Comparison of ENCODE assay signal across 2 cellular contexts in the genomic region with DNA sequence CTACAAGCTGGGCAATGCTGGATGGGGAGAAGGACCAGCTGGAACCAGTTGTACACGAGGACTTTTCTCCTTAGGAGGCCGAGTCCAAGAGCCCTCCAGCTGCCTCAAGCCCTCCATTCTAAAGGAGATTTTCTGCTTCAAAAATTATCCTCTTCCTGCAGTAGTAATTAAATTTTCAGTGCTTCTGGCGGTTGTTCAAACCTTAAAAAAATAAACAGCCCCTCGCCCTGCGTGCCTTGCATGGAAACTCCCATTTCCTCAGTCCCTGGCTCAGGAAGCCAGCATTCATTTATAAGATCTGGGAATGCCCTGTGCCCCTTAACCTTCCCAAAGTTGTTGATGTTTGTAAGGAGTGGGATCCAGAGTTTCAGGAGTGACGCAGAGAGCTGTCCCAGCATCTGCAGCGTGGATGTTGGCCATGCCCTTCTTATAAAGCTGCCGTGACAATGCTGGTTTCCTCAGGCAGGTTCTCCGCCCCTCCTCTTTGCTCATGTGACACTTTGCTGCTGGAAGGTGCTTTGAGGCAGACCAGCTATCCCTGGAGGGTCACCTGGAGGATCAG.
TF ChIP-seq lines count a peak whose summit lies in the region.

No MANE protein-coding gene starts in this region.

TF ChIP-seq in HepG2, 621 proteins besides CTCF, POLR2A, EP300 and RAD21:
- TF ChIP-seq ZNF124 (CRISPR knock-in tag; IDR thresholded peaks at IDR 0.05) (no peak), IRF9 (CRISPR knock-in tag; IDR thresholded peaks at IDR 0.05; ENCODE audit: borderline replicate concordance) (no peak), AHR (CRISPR knock-in tag; IDR thresholded peaks at IDR 0.05) (no peak), ZNF780A (CRISPR knock-in tag; IDR thresholded peaks at IDR 0.05) (no peak), ZNF597 (CRISPR knock-in tag; IDR thresholded peaks at IDR 0.05) (no peak), ZNF781 (CRISPR knock-in tag; IDR thresholded peaks at IDR 0.05; ENCODE audit: borderline replicate concordance, not compliant biosample characterization) (no peak), CERS6 (CRISPR knock-in tag; IDR thresholded peaks at IDR 0.05) (no peak), SALL2 (CRISPR knock-in tag; IDR thresholded peaks at IDR 0.05) (no peak), ZNF580 (CRISPR knock-in tag; IDR thresholded peaks at IDR 0.05; ENCODE audit: borderline replicate concordance, low read depth) (no peak), ZNF292 (CRISPR knock-in tag; IDR thresholded peaks at IDR 0.05; ENCODE audit: borderline replicate concordance, low read depth) (no peak), ATRX (CRISPR knock-in tag; IDR thresholded peaks at IDR 0.05; ENCODE audit: borderline replicate concordance) (no peak), ZNF879 (CRISPR knock-in tag; IDR thresholded peaks at IDR 0.05) (no peak), RNF219 (CRISPR knock-in tag; IDR thresholded peaks at IDR 0.05) (no peak), ZNF644 (CRISPR knock-in tag; IDR thresholded peaks at IDR 0.05; ENCODE audit: low read depth) (no peak)
TF ChIP-seq in HepG2: peak in this region for 0.

TF ChIP-seq in endothelial cell of umbilical vein, 7 proteins besides CTCF, POLR2A, EP300 and RAD21:
- TF ChIP-seq, protein P1, sequence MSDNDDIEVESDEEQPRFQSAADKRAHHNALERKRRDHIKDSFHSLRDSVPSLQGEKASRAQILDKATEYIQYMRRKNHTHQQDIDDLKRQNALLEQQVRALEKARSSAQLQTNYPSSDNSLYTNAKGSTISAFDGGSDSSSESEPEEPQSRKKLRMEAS (IDR thresholded peaks at IDR 0.05; ENCODE audit: insufficient read depth, insufficient read length): no peak
- TF ChIP-seq POLR2AphosphoS5 (IDR thresholded peaks at IDR 0.05; ENCODE audit: insufficient read depth, low read depth, low read length) (peak; percentile 33), JUN (IDR thresholded peaks at IDR 0.05; ENCODE audit: borderline replicate concordance, insufficient read depth, insufficient read length, low read depth) (no peak), GATA2 (IDR thresholded peaks at IDR 0.05; ENCODE audit: insufficient read depth, insufficient read length, low read depth, low read length) (no peak)
